ENCODE assay signal across 1 cellular context in genomic region chr3:153038779-153039178, GRCh38.
TF ChIP-seq lines count a peak whose summit lies in the region.

No MANE protein-coding gene starts in this region.

TF ChIP-seq in K562, 482 proteins besides CTCF, POLR2A, EP300 and RAD21 (continued from another document):
- TF ChIP-seq PRDM10 (IDR thresholded peaks at IDR 0.05; ENCODE audit: partially characterized antibody): peak; percentile 9
- peak; percentile 49; the same call in 1 of the 2 replicates for TF ChIP-seq CBFA2T3 (IDR thresholded peaks at IDR 0.05)
- peak in 1 of 2 experiments; percentile 32; a peak in 1 of 4 replicates for TF ChIP-seq TRIM24 (IDR thresholded peaks at IDR 0.05)
- no peak for TF ChIP-seq NR2C2 (CRISPR knock-in tag; IDR thresholded peaks at IDR 0.05)
- peak; percentile 46; the same call in 1 of the 2 replicates for TF ChIP-seq NR2C2 (tag; IDR thresholded peaks at IDR 0.05)
- TF ChIP-seq GTF3C2 (IDR thresholded peaks at IDR 0.05; ENCODE audit: borderline replicate concordance, extremely low read depth, insufficient read length): peak; percentile 47
- no peak for TF ChIP-seq ZBTB40 (IDR thresholded peaks at IDR 0.05)
- no peak for TF ChIP-seq ZBTB40 (CRISPR knock-in tag; IDR thresholded peaks at IDR 0.05)
- peak; percentile 58; the same call in 1 of the 2 replicates for TF ChIP-seq HMBOX1 (IDR thresholded peaks at IDR 0.05)
- no peak for TF ChIP-seq ZNF668 (CRISPR knock-in tag; IDR thresholded peaks at IDR 0.05)
- peak; percentile 78 for TF ChIP-seq FOSL1 (tag; conservative IDR thresholded peaks at IDR 0.05)
- TF ChIP-seq ATF3 (IDR thresholded peaks at IDR 0.05): peak; percentile 74
- no peak for TF ChIP-seq ATF3 (CRISPR knock-in tag; conservative IDR thresholded peaks at IDR 0.05)
- TF ChIP-seq JUND (IDR thresholded peaks at IDR 0.05; ENCODE audit: borderline replicate concordance, low read depth, low read length): peak; percentile 73
- TF ChIP-seq JUND (tag; IDR thresholded peaks at IDR 0.05; ENCODE audit: borderline replicate concordance, low read depth, low read length): peak; percentile 64; the same call in 1 of the 3 replicates
- TF ChIP-seq JUN (IDR thresholded peaks at IDR 0.05; ENCODE audit: borderline replicate concordance, low read depth, low read length): 0 out of 2 replicates have a peak, but pooled peaks have one; percentile 23
- no peak for TF ChIP-seq JUN (CRISPR knock-in tag; IDR thresholded peaks at IDR 0.05; ENCODE audit: borderline replicate concordance)
- TF ChIP-seq NBN (IDR thresholded peaks at IDR 0.05; ENCODE audit: low read depth): 0 out of 2 replicates have a peak, but pooled peaks have one; percentile 23
- TF ChIP-seq ARID1B (IDR thresholded peaks at IDR 0.05): peak; percentile 63
- no peak for TF ChIP-seq ZKSCAN8 (CRISPR knock-in tag; IDR thresholded peaks at IDR 0.05)
- peak; percentile 83 for TF ChIP-seq CEBPB (tag; IDR thresholded peaks at IDR 0.05)
- no peak for TF ChIP-seq ZNF707 (CRISPR knock-in tag; conservative IDR thresholded peaks at IDR 0.05)
- peak; percentile 93 for TF ChIP-seq EGR1 (conservative IDR thresholded peaks at IDR 0.05)
